1 cellular context compared by ENCODE assay signal in genomic region chr17:21044971-21045370, GRCh38.
TF ChIP-seq lines count a peak whose summit lies in the region.

No MANE protein-coding gene starts in this region.

TF ChIP-seq in GM23338, 12 proteins besides CTCF, POLR2A, EP300 and RAD21:
- TF ChIP-seq CREB1 (CRISPR knock-in tag; IDR thresholded peaks at IDR 0.05; ENCODE audit: low read depth) (no peak), REST (IDR thresholded peaks at IDR 0.05; ENCODE audit: unreplicated experiment) (no peak), ETS1 (IDR thresholded peaks at IDR 0.05) (no peak), ZNF462 (CRISPR knock-in tag; IDR thresholded peaks at IDR 0.05) (no peak), EZH2 (IDR thresholded peaks at IDR 0.05; ENCODE audit: low read depth, unreplicated experiment) (no peak), STAT1 (IDR thresholded peaks at IDR 0.05; ENCODE audit: unreplicated experiment) (no peak), ZNF114 (CRISPR knock-in tag; IDR thresholded peaks at IDR 0.05) (no peak), JUNB (IDR thresholded peaks at IDR 0.05; ENCODE audit: unreplicated experiment) (no peak)
